27 cellular contexts compared by ENCODE assay signal in genomic region chr6:139730340-139730974, GRCh38.
A peak's percentile ranks its signal among the peaks of the same experiment; 100 is the strongest.
DNase-seq lines count a peak whose midpoint lies in the region; ATAC-seq, FAIRE-seq and TF ChIP-seq lines count a peak whose summit lies in the region.
"Had no signal": no experiment of that assay in that cellular context is flagged by ENCODE, and none has a peak within 500 bp of the region (broad histone marks: within the 10 kb centered on the region; RNA-seq: fewer than 3 reads in every experiment).

No MANE protein-coding gene starts in this region.

- TF ChIP-seq CTCF in K562 (IDR thresholded peaks at IDR 0.05 in 2 of 3, conservative IDR thresholded peaks at IDR 0.05 in 1 of 3; ENCODE audit: insufficient read depth in 2 of 3, low read depth in 1 of 3, low read length in 3 of 3) (no peak), osteoblast (IDR thresholded peaks at IDR 0.05; ENCODE audit: extremely low read depth, low read depth, low read length) (no peak)

- H2AFZ ChIP-seq in K562 (ENCODE audit: low read depth, low read length) (peak overlapping the region; percentile 48; the same call in 1 of the 2 replicates), osteoblast (ENCODE audit: low read length) (peak overlapping the region; percentile 39)

- no peaks in the 10 kb centered on the region for H3K36me3 ChIP-seq in K562 (ENCODE audit: control insufficient read depth, insufficient read depth, low read length)
- no peaks in the 10 kb centered on the region for H3K36me3 ChIP-seq in osteoblast (ENCODE audit: insufficient read depth, low read length)
- H3K36me3 ChIP-seq: SJCRH30 had no signal

- H3K9me3 ChIP-seq in K562 (replicated peaks; ENCODE audit: control insufficient read depth, insufficient read depth, low read depth, low read length) = no peaks in the 10 kb centered on the region
- H3K9me3 ChIP-seq in osteoblast (ENCODE audit: low read depth, low read length) = no peaks in the 10 kb centered on the region
- H3K9me3 ChIP-seq: A549, Caco-2, SJCRH30 had no signal

- H3K27ac ChIP-seq in K562 (ENCODE audit: extremely low read depth, low read depth, low read length) (no peak overlapping the region), osteoblast (ENCODE audit: low read depth, low read length) (no peak overlapping the region)
- H3K27ac ChIP-seq: A549, SJCRH30 had no signal

- intact Hi-C loops in K562 (cut with micrococcal nuclease) = no loop called here

- FAIRE-seq in K562 (lab: Jason Lieb, UNC) = no peak
- FAIRE-seq: A549, GM12891, GM19239, HepG2 had no signal

- H3K79me2 ChIP-seq in K562 (ENCODE audit: control insufficient read depth, insufficient read depth, low read length) = no peaks in the 10 kb centered on the region
- H3K79me2 ChIP-seq in osteoblast (ENCODE audit: insufficient read depth, low read length) = no peaks in the 10 kb centered on the region

- H3K4me1 ChIP-seq in K562 (replicated peaks in 1 of 2; ENCODE audit: control insufficient read depth in 2 of 2, insufficient read depth in 2 of 2, low read length in 2 of 2) (no peaks in the 10 kb centered on the region; a peak in 2 of 5 replicates), osteoblast (ENCODE audit: insufficient read depth, low read length) (peaks cover 3% of the 10 kb centered on the region)
- H3K4me1 ChIP-seq: SJCRH30 had no signal

- no peak for DNase-seq in K562 (ENCODE audit: extremely low read depth in 1 of 4, low spot score in 3 of 4)
- DNase-seq in osteoblast (ENCODE audit: insufficient read length, low spot score, missing footprints) = no peak
- DNase-seq: AML-193; C1 segment of cervical spinal cord; Caco-2; CD8-positive, alpha-beta T cell; DMS79; EL; GDM1; H9; NCI-H2029 treated with DMSO at 0.1 percent for 48 hours; NCI-H446 treated with DMSO at 0.1 percent for 48 hours; NCI-H526; NCI-H82; NK-92 treated with Interleukin-12 subunit alpha and Interleukin-12 subunit beta, amount 100 ng/mL, for 24 hours; PC-3; SJCRH30 had no signal

- WGBS in K562 (ENCODE audit: insufficient coverage, low coverage, missing lambda C conversion rate) = 50% methylated on average over 2 of the region's 2 CpGs

- TF ChIP-seq EP300 in K562 (IDR thresholded peaks at IDR 0.05; ENCODE audit: low read length) = no peak

- H3K4me3 ChIP-seq in K562 (no peak overlapping the region), osteoblast (ENCODE audit: insufficient read depth, low read length) (no peak overlapping the region)
- H3K4me3 ChIP-seq: A549, SJCRH30 had no signal

- H3K27me3 ChIP-seq in K562 (ENCODE audit: control insufficient read depth in 2 of 2, insufficient read depth in 2 of 2, low read length in 2 of 2) (no peaks in the 10 kb centered on the region), osteoblast (ENCODE audit: insufficient read depth, low read length) (no peaks in the 10 kb centered on the region)
- H3K27me3 ChIP-seq: SJCRH30 had no signal

- H3K9ac ChIP-seq in K562 (ENCODE audit: insufficient read depth in 1 of 2, low read depth in 2 of 2, low read length in 2 of 2) = no peak overlapping the region

- ATAC-seq in GM18868 (IDR thresholded peaks at IDR 0.05; ENCODE audit: unreplicated experiment) (peak; percentile 36), HG02610 (IDR thresholded peaks at IDR 0.05; ENCODE audit: unreplicated experiment) (peak; percentile 63), K562 (no peak), GM21381 (IDR thresholded peaks at IDR 0.05; ENCODE audit: unreplicated experiment) (no peak), HG03442 (IDR thresholded peaks at IDR 0.05; ENCODE audit: unreplicated experiment) (no peak), HG03025 (IDR thresholded peaks at IDR 0.05; ENCODE audit: low FRiP score, unreplicated experiment) (no peak)
- ATAC-seq: A549; CD8-positive, alpha-beta T cell; HepG2; PC-3; Right ventricle myocardium inferior had no signal

- H3K9me1 ChIP-seq in K562 (ENCODE audit: control insufficient read depth, insufficient read depth, low read length) = no peaks in the 10 kb centered on the region

- BruUV-seq in K562 (replicated peaks; lab: Mats Ljungman, UMichigan) = no TSS peak

- H3K4me2 ChIP-seq in K562 (ENCODE audit: insufficient read depth, low read length) (no peak overlapping the region), osteoblast (ENCODE audit: insufficient read depth, low read length) (no peak overlapping the region)
- H3K4me2 ChIP-seq: A549 had no signal

- CTCF ChIA-PET in K562 (lab: Yijun Ruan, JAX; ENCODE audit: low intra/inter-chr PET ratio) = no interaction called here

- no peak for TF ChIP-seq RAD21 in K562 (CRISPR knock-in tag; conservative IDR thresholded peaks at IDR 0.05 in 1 of 2, IDR thresholded peaks at IDR 0.05 in 1 of 2)

- POLR2A ChIA-PET in K562 (lab: Yijun Ruan, JAX) = no interaction called here

- no peaks in the 10 kb centered on the region for H4K20me1 ChIP-seq in K562 (replicated peaks; ENCODE audit: control insufficient read depth, insufficient read depth, low read length)
- H4K20me1 ChIP-seq in osteoblast (ENCODE audit: insufficient read depth, low read length) = no peaks in the 10 kb centered on the region

- in situ Hi-C loops in K562 (cut with MboI) = no loop called here

- TF ChIP-seq POLR2A in K562 (conservative IDR thresholded peaks at IDR 0.05) = no peak

TF ChIP-seq in K562, 482 proteins besides CTCF, POLR2A, EP300 and RAD21 (continues in another document):
- no peak for TF ChIP-seq ZNF717 (CRISPR knock-in tag; IDR thresholded peaks at IDR 0.05)
- TF ChIP-seq FOXO4 (CRISPR knock-in tag; IDR thresholded peaks at IDR 0.05) = no peak
- TF ChIP-seq FOXA3 (CRISPR knock-in tag; conservative IDR thresholded peaks at IDR 0.05 in 1 of 2, IDR thresholded peaks at IDR 0.05 in 1 of 2) = no peak
- TF ChIP-seq FOXA1 (IDR thresholded peaks at IDR 0.05; ENCODE audit: borderline replicate concordance) = no peak
- no peak for TF ChIP-seq PHF20 (IDR thresholded peaks at IDR 0.05; ENCODE audit: partially characterized antibody)
- TF ChIP-seq ESRRA (IDR thresholded peaks at IDR 0.05; ENCODE audit: borderline replicate concordance, low read depth) = no peak
- TF ChIP-seq FOS (IDR thresholded peaks at IDR 0.05; ENCODE audit: extremely low read depth, insufficient read length) = no peak
- no peak for TF ChIP-seq ZBTB43 (CRISPR knock-in tag; IDR thresholded peaks at IDR 0.05)
- TF ChIP-seq, protein P1, sequence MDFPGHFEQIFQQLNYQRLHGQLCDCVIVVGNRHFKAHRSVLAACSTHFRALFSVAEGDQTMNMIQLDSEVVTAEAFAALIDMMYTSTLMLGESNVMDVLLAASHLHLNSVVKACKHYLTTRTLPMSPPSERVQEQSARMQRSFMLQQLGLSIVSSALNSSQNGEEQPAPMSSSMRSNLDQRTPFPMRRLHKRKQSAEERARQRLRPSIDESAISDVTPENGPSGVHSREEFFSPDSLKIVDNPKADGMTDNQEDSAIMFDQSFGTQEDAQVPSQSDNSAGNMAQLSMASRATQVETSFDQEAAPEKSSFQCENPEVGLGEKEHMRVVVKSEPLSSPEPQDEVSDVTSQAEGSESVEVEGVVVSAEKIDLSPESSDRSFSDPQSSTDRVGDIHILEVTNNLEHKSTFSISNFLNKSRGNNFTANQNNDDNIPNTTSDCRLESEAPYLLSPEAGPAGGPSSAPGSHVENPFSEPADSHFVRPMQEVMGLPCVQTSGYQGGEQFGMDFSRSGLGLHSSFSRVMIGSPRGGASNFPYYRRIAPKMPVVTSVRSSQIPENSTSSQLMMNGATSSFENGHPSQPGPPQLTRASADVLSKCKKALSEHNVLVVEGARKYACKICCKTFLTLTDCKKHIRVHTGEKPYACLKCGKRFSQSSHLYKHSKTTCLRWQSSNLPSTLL (IDR thresholded peaks at IDR 0.05) = no peak
- no peak for TF ChIP-seq ZNF778 (CRISPR knock-in tag; IDR thresholded peaks at IDR 0.05)
- no peak for TF ChIP-seq MTA3 (IDR thresholded peaks at IDR 0.05; ENCODE audit: borderline replicate concordance)
- no peak for TF ChIP-seq ATF6 (CRISPR knock-in tag; IDR thresholded peaks at IDR 0.05)
- TF ChIP-seq HMG20B (CRISPR knock-in tag; IDR thresholded peaks at IDR 0.05) = no peak
- no peak for TF ChIP-seq ARNT (IDR thresholded peaks at IDR 0.05)
- no peak for TF ChIP-seq ZNF444 (CRISPR knock-in tag; IDR thresholded peaks at IDR 0.05)
- no peak for TF ChIP-seq ZNF316 (IDR thresholded peaks at IDR 0.05)
- TF ChIP-seq NFE2 (IDR thresholded peaks at IDR 0.05; ENCODE audit: low read depth) = no peak

Comparison
In these comparisons a context has a peak if more than half of its experiments do, and no peak if none do; other contexts are left out.
1. ATAC-seq: peak in GM18868 (single experiment) and HG02610 (single experiment); none in K562 (single experiment), GM21381 (single experiment), HG03442 (single experiment) and HG03025 (single experiment).